Comparison of ENCODE assay signal across 8 cellular contexts in genomic region chr1:38990746-38991637, GRCh38.
DNase-seq lines count a peak whose midpoint lies in the region; ATAC-seq lines count a peak whose summit lies in the region.

Gene AKIRIN1, plus strand, starts transcription at chr1:38991276. Its CDS starts 105 bp downstream, at chr1:38991381.

- H3K4me1 ChIP-seq in BLaER1 treated with 17β-estradiol and CSF1 and Interleukin-3, amounts not matched to agents 10 nM and 100 nM = peaks cover 39 to 51% (median 46%) of the 10 kb centered on the region in 10 experiments

- peak within 1 kb of the TSS; percentile 96 to 99 (median 97) for H3K27ac ChIP-seq in BLaER1 treated with 17β-estradiol and CSF1 and Interleukin-3, amounts not matched to agents 10 nM and 100 nM

- no peaks in the 10 kb centered on the region for H3K27me3 ChIP-seq in BLaER1 treated with 17β-estradiol and CSF1 and Interleukin-3, amounts not matched to agents 10 nM and 100 nM

- H3K4me2 ChIP-seq in BLaER1 treated with 17β-estradiol and CSF1 and Interleukin-3, amounts not matched to agents 10 nM and 100 nM = peak within 1 kb of the TSS; percentile 82 to 95 (median 92)

- peak; percentile 91 for ATAC-seq in GM19351 (IDR thresholded peaks at IDR 0.05; ENCODE audit: unreplicated experiment)
- peak; percentile 92 for ATAC-seq in HG03520 (IDR thresholded peaks at IDR 0.05; ENCODE audit: unreplicated experiment)

- peak within 1 kb of the TSS; percentile 80 to 99 (median 96) for H3K4me3 ChIP-seq in BLaER1 treated with 17β-estradiol and CSF1 and Interleukin-3, amounts not matched to agents 10 nM and 100 nM

- DNase-seq in NCI-H526 treated with DMSO at 0.1 percent for 48 hours (lab: John Stamatoyannopoulos, UW) (peak; percentile 97), cortex of kidney (lab: John Stamatoyannopoulos, UW) (peak; percentile 36), left kidney (ENCODE audit: low read depth, low spot score) (peak; percentile 98)
- DNase-seq in activated CD4-positive, alpha-beta T cell treated with anti-CD3 and anti-CD28 coated beads, Interleukin-2, amount 50 U/mL, for 1 hour = peak; percentile 90
- peak; percentile 97 for DNase-seq in stimulated activated CD4-positive, alpha-beta T cell treated with anti-CD3 and anti-CD28 coated beads, Interleukin-1b, Interleukin-23, amount 100 ng/mL, for 48 hours

- H4K20me1 ChIP-seq in BLaER1 treated with 17β-estradiol and CSF1 and Interleukin-3, amounts not matched to agents 10 nM and 100 nM = peaks cover 40 to 48% (median 45%) of the 10 kb centered on the region in 11 experiments

- H3K9me3 ChIP-seq in BLaER1 treated with 17β-estradiol and CSF1 and Interleukin-3, amounts not matched to agents 10 nM and 100 nM (replicated peaks in 1 of 11) = no peaks in the 10 kb centered on the region

- H3K36me3 ChIP-seq in BLaER1 treated with 17β-estradiol and CSF1 and Interleukin-3, amounts not matched to agents 10 nM and 100 nM = peaks cover 29 to 37% (median 32%) of the 10 kb centered on the region in 11 experiments

- H3K9ac ChIP-seq in BLaER1 treated with 17β-estradiol and CSF1 and Interleukin-3, amounts not matched to agents 10 nM and 100 nM = peak within 1 kb of the TSS; percentile 94 to 99 (median 98)

Comparison
In these comparisons a context has a peak if more than half of its experiments do, and no peak if none do; other contexts are left out.
1. Peak in every context shown above with its lines: DNase-seq, ATAC-seq, H3K4me3 ChIP-seq and H3K27ac ChIP-seq.
2. DNase-seq: peak in every context shown above with its lines; median percentile 98 in left kidney; 97 in NCI-H526 treated with DMSO at 0.1 percent for 48 hours; 97 in stimulated activated CD4-positive, alpha-beta T cell treated with anti-CD3 and anti-CD28 coated beads, Interleukin-1b, Interleukin-23, amount 100 ng/mL, for 48 hours; 90 in activated CD4-positive, alpha-beta T cell treated with anti-CD3 and anti-CD28 coated beads, Interleukin-2, amount 50 U/mL, for 1 hour; 36 in cortex of kidney.